Comparison of ENCODE assay signal across 30 cellular contexts in genomic region chr18:53677480-53677879, GRCh38.
"Had no signal": no experiment of that assay in that cellular context is flagged by ENCODE, and none has a peak within 500 bp of the region (broad histone marks: within the 10 kb centered on the region; RNA-seq: fewer than 3 reads in every experiment).

No MANE protein-coding gene starts in this region.

- DNase-seq: activated B cell treated with CpG ODN at 0.5 μM for 24 hours; activated CD4-positive, alpha-beta memory T cell treated with anti-CD3 and anti-CD28 coated beads for 36 hours; activated CD4-positive, alpha-beta T cell treated with anti-CD3 and anti-CD28 coated beads for 4 hours; activated CD4-positive, alpha-beta T cell treated with anti-CD3 and anti-CD28 coated beads, Interleukin-2, amount 10 ng/mL, durations not matched to agents 24 days and 14 days; activated CD4-positive, alpha-beta T cell treated with anti-CD3 and anti-CD28 coated beads, Interleukin-2, amount 50 U/mL, for 1 hour; activated CD4-positive, alpha-beta T cell treated with anti-CD3 and anti-CD28 coated beads, Interleukin-2, amount 50 U/mL, for 4 hours; activated CD4-positive, CD25-positive, alpha-beta regulatory T cell treated with anti-CD3 and anti-CD28 coated beads, Interleukin-2, amount 50 U/mL, for 72 hours; activated CD8-positive, alpha-beta memory T cell treated with anti-CD3 and anti-CD28 coated beads, Interleukin-2, amount 50 U/mL, for 4 hours; activated CD8-positive, alpha-beta T cell treated with anti-CD3 and anti-CD28 coated beads for 36 hours; activated effector memory CD4-positive, alpha-beta T cell treated with anti-CD3 and anti-CD28 coated beads, Interleukin-2, amount 50 U/mL, for 16 hours; activated gamma-delta T cell treated with Interleukin-2 at 50 U/mL for 16 hours; activated naive CD4-positive, alpha-beta T cell; activated naive CD4-positive, alpha-beta T cell treated with anti-CD3 and anti-CD28 coated beads for 36 hours; activated naive CD4-positive, alpha-beta T cell treated with anti-CD3 and anti-CD28 coated beads, Interleukin-2, amount 50 U/mL, for 16 hours; activated naive CD8-positive, alpha-beta T cell treated with anti-CD3 and anti-CD28 coated beads for 36 hours; activated T-cell treated with anti-CD3 and anti-CD28 coated beads for 4 hours; activated T-cell treated with anti-CD3 and anti-CD28 coated beads, Interleukin-2, amount 50 U/mL, for 1 hour; activated T-cell treated with anti-CD3 and anti-CD28 coated beads, Interleukin-2, amount 50 U/mL, for 4 hours; activated T-cell treated with anti-CD3 and anti-CD28 coated beads, Interleukin-2, amount 50 U/mL, for 72 hours; adrenal gland; amniotic stem cell; aorta; body of pancreas; brain microvascular endothelial cell; central memory CD4-positive, alpha-beta T cell; T-helper 2 cell; T-helper 9 cell had no signal

- FAIRE-seq: astrocyte, colon, TTC549 had no signal
